In genomic region chr5:58548104-58548503, GRCh38 we compare ENCODE assay signal across 38 cellular contexts. TPM values are rescaled to one million over a fixed set of nuclear protein-coding genes. Genes with fewer than 3 reads are reported as not detected.
"Had no signal": no experiment of that assay in that cellular context is flagged by ENCODE, and none has a peak within 500 bp of the region (broad histone marks: within the 10 kb centered on the region; RNA-seq: fewer than 3 reads in every experiment).

No MANE protein-coding gene starts in this region.

- H3K36me3 ChIP-seq: adrenal gland, breast epithelium, SJCRH30 had no signal

- H3K9me3 Mint-ChIP-seq: activated CD8-positive, alpha-beta T cell treated with anti-CD3 and anti-CD28 coated beads for 36 hours; activated T-helper 2 cell treated with anti-CD3 and anti-CD28 coated beads, Interferon-gamma antibody, Interleukin-2, Interleukin-4, amounts not matched to agents 10 μg/mL and 5 μg/mL and 100 μg/mL, durations not matched to agents 14 hours and 24 hours and 36 hours had no signal

- H3K9me3 ChIP-seq: adrenal gland, body of pancreas, breast epithelium, SJCRH30 had no signal

- H3K27ac Mint-ChIP-seq: activated CD8-positive, alpha-beta T cell treated with anti-CD3 and anti-CD28 coated beads for 36 hours; activated naive CD4-positive, alpha-beta T cell treated with anti-CD3 and anti-CD28 coated beads, Interleukin-2, amount 50 U/mL, for 72 hours; activated T-cell treated with anti-CD3 and anti-CD28 coated beads, Interleukin-2, amount 50 U/mL, for 72 hours; activated T-helper 2 cell treated with anti-CD3 and anti-CD28 coated beads, Interferon-gamma antibody, Interleukin-2, Interleukin-4, amounts not matched to agents 10 μg/mL and 5 μg/mL and 100 μg/mL, durations not matched to agents 14 hours and 24 hours and 36 hours had no signal

- H3K36me3 Mint-ChIP-seq: activated naive CD4-positive, alpha-beta T cell treated with anti-CD3 and anti-CD28 coated beads, Interleukin-2, amount 50 U/mL, for 72 hours had no signal

- H3K27me3 ChIP-seq: adrenal gland, body of pancreas, breast epithelium, SJCRH30 had no signal

- ATAC-seq: activated CD8-positive, alpha-beta T cell treated with anti-CD3 and anti-CD28 coated beads for 36 hours; activated naive CD4-positive, alpha-beta T cell treated with anti-CD3 and anti-CD28 coated beads, Interleukin-2, amount 50 U/mL, for 72 hours; activated T-cell treated with anti-CD3 and anti-CD28 coated beads, Interleukin-2, amount 50 U/mL, for 72 hours; body of pancreas; Panc1 had no signal

- H3K4me3 ChIP-seq: adrenal gland, body of pancreas, breast epithelium, SJCRH30 had no signal

- DNase-seq: activated CD4-positive, alpha-beta T cell treated with anti-CD3 and anti-CD28 coated beads for 1 hour; activated CD4-positive, alpha-beta T cell treated with anti-CD3 and anti-CD28 coated beads for 48 hours; activated CD4-positive, alpha-beta T cell treated with anti-CD3 and anti-CD28 coated beads, Interleukin-2, amount 50 U/mL, for 4 hours; activated CD4-positive, CD25-positive, alpha-beta regulatory T cell; activated CD8-positive, alpha-beta T cell treated with anti-CD3 and anti-CD28 coated beads for 36 hours; activated gamma-delta T cell; activated naive CD4-positive, alpha-beta T cell treated with Interleukin-2 at 50 U/mL for 16 hours; activated T-cell treated with anti-CD3 and anti-CD28 coated beads, Interleukin-2, amount 50 U/mL, for 1 hour; activated T-cell treated with anti-CD3 and anti-CD28 coated beads, Interleukin-2, amount 50 U/mL, for 72 hours; adrenal gland; body of pancreas; MM.1S; MV-4-11; NCI-H1092; NCI-H1436 treated with DMSO at 0.1 percent for 48 hours; NCI-H187; NCI-H2029 treated with DMSO at 0.1 percent for 48 hours; NCI-H2107; NCI-H2171; NCI-H226; NCI-H446 treated with DMSO at 0.1 percent for 48 hours; NCI-H524; SHP77; SJCRH30; SW 1271; T-helper 1 cell; T-helper 2 cell; T-helper 9 cell had no signal

- H3K27ac ChIP-seq: body of pancreas, breast epithelium, KMS-11, SJCRH30, VCaP had no signal

- H3K27me3 Mint-ChIP-seq: activated CD8-positive, alpha-beta T cell treated with anti-CD3 and anti-CD28 coated beads for 36 hours had no signal

- H3K4me3 Mint-ChIP-seq: activated CD8-positive, alpha-beta T cell treated with anti-CD3 and anti-CD28 coated beads for 36 hours; activated T-cell treated with anti-CD3 and anti-CD28 coated beads, Interleukin-2, amount 50 U/mL, for 72 hours had no signal

RNA-seq across cellular contexts. Expression of gene RAB3C, which starts 34.8 kb away (rescaled TPM):
- total RNA-seq: activated CD8-positive, alpha-beta memory T cell treated with anti-CD3 and anti-CD28 coated beads for 36 hours; activated CD8-positive, alpha-beta T cell treated with anti-CD3 and anti-CD28 coated beads for 36 hours; activated naive CD4-positive, alpha-beta T cell treated with anti-CD3 and anti-CD28 coated beads, Interleukin-2, amount 50 U/mL, for 72 hours; activated T-cell treated with anti-CD3 and anti-CD28 coated beads, Interleukin-2, amount 50 U/mL, for 72 hours; activated T-helper 2 cell treated with anti-CD3 and anti-CD28 coated beads, Interferon-gamma antibody, Interleukin-2, Interleukin-4, amounts not matched to agents 10 μg/mL and 5 μg/mL and 100 μg/mL, durations not matched to agents 14 hours and 24 hours and 36 hours; LHCN-M2; RPMI7951; SJCRH30 had no signal

RNA-seq across cellular contexts. Expression of gene GAPT, which starts 56.9 kb away (rescaled TPM):
- total RNA-seq: activated CD8-positive, alpha-beta memory T cell treated with anti-CD3 and anti-CD28 coated beads for 36 hours; activated CD8-positive, alpha-beta T cell treated with anti-CD3 and anti-CD28 coated beads for 36 hours; activated naive CD4-positive, alpha-beta T cell treated with anti-CD3 and anti-CD28 coated beads, Interleukin-2, amount 50 U/mL, for 72 hours; activated T-cell treated with anti-CD3 and anti-CD28 coated beads, Interleukin-2, amount 50 U/mL, for 72 hours; activated T-helper 2 cell treated with anti-CD3 and anti-CD28 coated beads, Interferon-gamma antibody, Interleukin-2, Interleukin-4, amounts not matched to agents 10 μg/mL and 5 μg/mL and 100 μg/mL, durations not matched to agents 14 hours and 24 hours and 36 hours; astrocyte; LHCN-M2; RPMI7951; SJCRH30 had no signal
